In genomic region chr9:135676891-135677290, GRCh38 we compare ENCODE assay signal across 44 cellular contexts. TPM values are rescaled to one million over a fixed set of nuclear protein-coding genes. Genes with fewer than 3 reads are reported as not detected.
"Had no signal": no experiment of that assay in that cellular context is flagged by ENCODE, and none has a peak within 500 bp of the region (broad histone marks: within the 10 kb centered on the region; RNA-seq: fewer than 3 reads in every experiment).

No MANE protein-coding gene starts in this region.

- H3K4me1 Mint-ChIP-seq: activated naive CD4-positive, alpha-beta T cell treated with anti-CD3 and anti-CD28 coated beads, Interleukin-2, amount 10 ng/mL, durations not matched to agents 7 days and 5 days; activated naive CD4-positive, alpha-beta T cell treated with anti-CD3 and anti-CD28 coated beads, Interleukin-2, amount 50 U/mL, for 24 hours; activated naive CD8-positive, alpha-beta T cell treated with anti-CD3 and anti-CD28 coated beads for 36 hours; activated naive CD8-positive, alpha-beta T cell treated with anti-CD3 and anti-CD28 coated beads, Interleukin-2, amount 10 ng/mL, durations not matched to agents 7 days and 5 days; activated naive CD8-positive, alpha-beta T cell treated with anti-CD3 and anti-CD28 coated beads, Interleukin-2, amount 50 U/mL, for 24 hours; activated T-helper 17 cell treated with anti-CD3 and anti-CD28 coated beads, Interleukin-2, amount 50 U/mL, for 72 hours; brain; central memory CD8-positive, alpha-beta T cell had no signal

- H3K9me3 Mint-ChIP-seq: activated naive CD4-positive, alpha-beta T cell treated with anti-CD3 and anti-CD28 coated beads for 36 hours; activated naive CD4-positive, alpha-beta T cell treated with anti-CD3 and anti-CD28 coated beads, Interleukin-2, amount 10 ng/mL, durations not matched to agents 7 days and 5 days; activated naive CD4-positive, alpha-beta T cell treated with anti-CD3 and anti-CD28 coated beads, Interleukin-2, amount 50 U/mL, for 24 hours; activated naive CD4-positive, alpha-beta T cell treated with anti-CD3 and anti-CD28 coated beads, Interleukin-2, amount 50 U/mL, for 72 hours; activated naive CD8-positive, alpha-beta T cell treated with anti-CD3 and anti-CD28 coated beads for 36 hours; activated naive CD8-positive, alpha-beta T cell treated with anti-CD3 and anti-CD28 coated beads, Interleukin-2, amount 10 ng/mL, durations not matched to agents 7 days and 5 days; activated naive CD8-positive, alpha-beta T cell treated with anti-CD3 and anti-CD28 coated beads, Interleukin-2, amount 50 U/mL, for 24 hours; activated T-cell treated with anti-CD3 and anti-CD28 coated beads, Interleukin-2, amount 50 U/mL, for 24 hours; activated T-cell treated with anti-CD3 and anti-CD28 coated beads, Interleukin-2, amount 50 U/mL, for 4 hours; activated T-cell treated with anti-CD3 and anti-CD28 coated beads, Interleukin-2, amount 50 U/mL, for 72 hours; activated T-helper 1 cell treated with anti-CD3 and anti-CD28 coated beads, Interleukin-12 subunit alpha, Interleukin-12 subunit beta, Interleukin-2, Interleukin-4 antibody, amounts not matched to agents 30 ng/mL and 10 ng/mL and 1 ng/mL, durations not matched to agents 14 hours and 24 hours and 36 hours; activated T-helper 17 cell treated with anti-CD3 and anti-CD28 coated beads, Interleukin-2, amount 50 U/mL, for 72 hours; activated T-helper 2 cell treated with anti-CD3 and anti-CD28 coated beads, Interferon-gamma antibody, Interleukin-2, Interleukin-4, amounts not matched to agents 10 μg/mL and 5 μg/mL and 100 μg/mL, durations not matched to agents 14 hours and 24 hours and 36 hours; central memory CD8-positive, alpha-beta T cell had no signal

- H3K27me3 ChIP-seq: adrenal gland, ascending aorta, brain microvascular endothelial cell, cardiac muscle cell had no signal

- DNase-seq: activated effector memory CD4-positive, alpha-beta T cell treated with anti-CD3 and anti-CD28 coated beads, Interleukin-2, amount 50 U/mL, for 16 hours; activated effector memory CD4-positive, alpha-beta T cell treated with Interleukin-2 at 50 U/mL for 16 hours; activated gamma-delta T cell; activated gamma-delta T cell treated with Interleukin-2 at 50 U/mL for 16 hours; activated naive CD4-positive, alpha-beta T cell; activated naive CD4-positive, alpha-beta T cell treated with anti-CD3 and anti-CD28 coated beads for 36 hours; activated naive CD4-positive, alpha-beta T cell treated with anti-CD3 and anti-CD28 coated beads, Interleukin-2, amount 10 ng/mL, durations not matched to agents 7 days and 5 days; activated naive CD4-positive, alpha-beta T cell treated with anti-CD3 and anti-CD28 coated beads, Interleukin-2, amount 50 U/mL, for 16 hours; activated naive CD4-positive, alpha-beta T cell treated with Interleukin-2 at 50 U/mL for 16 hours; activated naive CD8-positive, alpha-beta T cell treated with anti-CD3 and anti-CD28 coated beads for 36 hours; activated naive CD8-positive, alpha-beta T cell treated with anti-CD3 and anti-CD28 coated beads, Interleukin-2, amount 10 ng/mL, durations not matched to agents 7 days and 5 days; activated naive CD8-positive, alpha-beta T cell treated with anti-CD3 and anti-CD28 coated beads, Interleukin-2, amount 50 U/mL, for 24 hours; activated T-cell treated with anti-CD3 and anti-CD28 coated beads, Interleukin-2, amount 50 U/mL, for 1 hour; activated T-cell treated with anti-CD3 and anti-CD28 coated beads, Interleukin-2, amount 50 U/mL, for 24 hours; activated T-cell treated with anti-CD3 and anti-CD28 coated beads, Interleukin-2, amount 50 U/mL, for 4 hours; activated T-cell treated with anti-CD3 and anti-CD28 coated beads, Interleukin-2, amount 50 U/mL, for 48 hours; activated T-cell treated with anti-CD3 and anti-CD28 coated beads, Interleukin-2, amount 50 U/mL, for 72 hours; adrenal gland; amniotic stem cell; amygdala; anterior cingulate cortex; aorta; body of pancreas; brain microvascular endothelial cell; caudate nucleus; central memory CD4-positive, alpha-beta T cell; cerebellar nuclear complex had no signal

- H3K27ac Mint-ChIP-seq: activated naive CD4-positive, alpha-beta T cell treated with anti-CD3 and anti-CD28 coated beads for 36 hours; activated naive CD4-positive, alpha-beta T cell treated with anti-CD3 and anti-CD28 coated beads, Interleukin-2, amount 10 ng/mL, durations not matched to agents 7 days and 5 days; activated naive CD4-positive, alpha-beta T cell treated with anti-CD3 and anti-CD28 coated beads, Interleukin-2, amount 50 U/mL, for 24 hours; activated naive CD4-positive, alpha-beta T cell treated with anti-CD3 and anti-CD28 coated beads, Interleukin-2, amount 50 U/mL, for 72 hours; activated naive CD8-positive, alpha-beta T cell; activated naive CD8-positive, alpha-beta T cell treated with anti-CD3 and anti-CD28 coated beads for 36 hours; activated naive CD8-positive, alpha-beta T cell treated with anti-CD3 and anti-CD28 coated beads, Interleukin-2, amount 10 ng/mL, durations not matched to agents 7 days and 5 days; activated naive CD8-positive, alpha-beta T cell treated with anti-CD3 and anti-CD28 coated beads, Interleukin-2, amount 50 U/mL, for 24 hours; activated T-cell treated with anti-CD3 and anti-CD28 coated beads, Interleukin-2, amount 50 U/mL, for 24 hours; activated T-cell treated with anti-CD3 and anti-CD28 coated beads, Interleukin-2, amount 50 U/mL, for 72 hours; activated T-helper 1 cell treated with anti-CD3 and anti-CD28 coated beads, Interleukin-12 subunit alpha, Interleukin-12 subunit beta, Interleukin-2, Interleukin-4 antibody, amounts not matched to agents 30 ng/mL and 10 ng/mL and 1 ng/mL, durations not matched to agents 14 hours and 24 hours and 36 hours; activated T-helper 17 cell treated with anti-CD3 and anti-CD28 coated beads, Interleukin-2, amount 50 U/mL, for 72 hours; activated T-helper 2 cell treated with anti-CD3 and anti-CD28 coated beads, Interferon-gamma antibody, Interleukin-2, Interleukin-4, amounts not matched to agents 10 μg/mL and 5 μg/mL and 100 μg/mL, durations not matched to agents 14 hours and 24 hours and 36 hours; brain had no signal

- H3K36me3 ChIP-seq: adrenal gland, ascending aorta, brain microvascular endothelial cell, breast epithelium, cardiac muscle cell had no signal

- H3K4me3 ChIP-seq: adrenal gland, ascending aorta, body of pancreas, breast epithelium, cardiac muscle cell had no signal

- H3K27me3 Mint-ChIP-seq: activated naive CD4-positive, alpha-beta T cell treated with anti-CD3 and anti-CD28 coated beads, Interleukin-2, amount 10 ng/mL, durations not matched to agents 7 days and 5 days; activated naive CD8-positive, alpha-beta T cell treated with anti-CD3 and anti-CD28 coated beads for 36 hours; activated naive CD8-positive, alpha-beta T cell treated with anti-CD3 and anti-CD28 coated beads, Interleukin-2, amount 10 ng/mL, durations not matched to agents 7 days and 5 days; activated T-cell treated with anti-CD3 and anti-CD28 coated beads, Interleukin-2, amount 50 U/mL, for 24 hours; activated T-helper 17 cell treated with anti-CD3 and anti-CD28 coated beads, Interleukin-2, amount 50 U/mL, for 72 hours had no signal

- H3K27ac ChIP-seq: adrenal gland, ascending aorta, body of pancreas, brain microvascular endothelial cell, breast epithelium, cardiac muscle cell had no signal

- H3K4me3 Mint-ChIP-seq: activated naive CD4-positive, alpha-beta T cell treated with anti-CD3 and anti-CD28 coated beads for 36 hours; activated naive CD4-positive, alpha-beta T cell treated with anti-CD3 and anti-CD28 coated beads, Interleukin-2, amount 10 ng/mL, durations not matched to agents 7 days and 5 days; activated naive CD4-positive, alpha-beta T cell treated with anti-CD3 and anti-CD28 coated beads, Interleukin-2, amount 50 U/mL, for 24 hours; activated naive CD8-positive, alpha-beta T cell; activated naive CD8-positive, alpha-beta T cell treated with anti-CD3 and anti-CD28 coated beads for 36 hours; activated naive CD8-positive, alpha-beta T cell treated with anti-CD3 and anti-CD28 coated beads, Interleukin-2, amount 10 ng/mL, durations not matched to agents 7 days and 5 days; activated naive CD8-positive, alpha-beta T cell treated with anti-CD3 and anti-CD28 coated beads, Interleukin-2, amount 50 U/mL, for 24 hours; activated T-cell treated with anti-CD3 and anti-CD28 coated beads, Interleukin-2, amount 50 U/mL, for 24 hours; activated T-cell treated with anti-CD3 and anti-CD28 coated beads, Interleukin-2, amount 50 U/mL, for 4 hours; activated T-cell treated with anti-CD3 and anti-CD28 coated beads, Interleukin-2, amount 50 U/mL, for 72 hours; activated T-helper 1 cell treated with anti-CD3 and anti-CD28 coated beads, Interleukin-12 subunit alpha, Interleukin-12 subunit beta, Interleukin-2, Interleukin-4 antibody, amounts not matched to agents 30 ng/mL and 10 ng/mL and 1 ng/mL, durations not matched to agents 14 hours and 24 hours and 36 hours; activated T-helper 17 cell treated with anti-CD3 and anti-CD28 coated beads, Interleukin-2, amount 50 U/mL, for 72 hours; brain; central memory CD8-positive, alpha-beta T cell had no signal

- ATAC-seq: activated naive CD4-positive, alpha-beta T cell treated with anti-CD3 and anti-CD28 coated beads, Interleukin-2, amount 50 U/mL, for 72 hours; activated naive CD8-positive, alpha-beta T cell treated with anti-CD3 and anti-CD28 coated beads, Interleukin-2, amount 50 U/mL, for 24 hours; activated T-cell treated with anti-CD3 and anti-CD28 coated beads, Interleukin-2, amount 50 U/mL, for 72 hours; activated T-helper 17 cell treated with anti-CD3 and anti-CD28 coated beads, Interleukin-2, amount 50 U/mL, for 72 hours; body of pancreas had no signal

- H3K9me3 ChIP-seq: adrenal gland, ascending aorta, body of pancreas, breast epithelium had no signal

- H3K36me3 Mint-ChIP-seq: activated naive CD4-positive, alpha-beta T cell treated with anti-CD3 and anti-CD28 coated beads, Interleukin-2, amount 10 ng/mL, durations not matched to agents 7 days and 5 days; activated naive CD4-positive, alpha-beta T cell treated with anti-CD3 and anti-CD28 coated beads, Interleukin-2, amount 50 U/mL, for 24 hours; activated naive CD4-positive, alpha-beta T cell treated with anti-CD3 and anti-CD28 coated beads, Interleukin-2, amount 50 U/mL, for 72 hours; activated naive CD8-positive, alpha-beta T cell; activated naive CD8-positive, alpha-beta T cell treated with anti-CD3 and anti-CD28 coated beads for 36 hours; activated naive CD8-positive, alpha-beta T cell treated with anti-CD3 and anti-CD28 coated beads, Interleukin-2, amount 10 ng/mL, durations not matched to agents 7 days and 5 days; brain had no signal

- H3K4me1 ChIP-seq: adrenal gland, ascending aorta, body of pancreas, breast epithelium had no signal

RNA-seq across cellular contexts. Expression of gene LCN9, which starts 13.8 kb away (rescaled TPM):
- total RNA-seq: activated naive CD4-positive, alpha-beta T cell treated with anti-CD3 and anti-CD28 coated beads for 36 hours; activated naive CD4-positive, alpha-beta T cell treated with anti-CD3 and anti-CD28 coated beads, Interleukin-2, amount 50 U/mL, for 72 hours; activated naive CD8-positive, alpha-beta T cell treated with anti-CD3 and anti-CD28 coated beads for 36 hours; activated naive CD8-positive, alpha-beta T cell treated with anti-CD3 and anti-CD28 coated beads, Interleukin-2, amount 10 ng/mL, durations not matched to agents 7 days and 5 days; activated T-cell treated with anti-CD3 and anti-CD28 coated beads, Interleukin-2, amount 50 U/mL, for 4 hours; activated T-cell treated with anti-CD3 and anti-CD28 coated beads, Interleukin-2, amount 50 U/mL, for 72 hours; activated T-helper 1 cell treated with anti-CD3 and anti-CD28 coated beads, Interleukin-12 subunit alpha, Interleukin-12 subunit beta, Interleukin-2, Interleukin-4 antibody, amounts not matched to agents 30 ng/mL and 10 ng/mL and 1 ng/mL, durations not matched to agents 14 hours and 24 hours and 36 hours; activated T-helper 17 cell treated with anti-CD3 and anti-CD28 coated beads, Interleukin-2, amount 50 U/mL, for 72 hours; activated T-helper 2 cell treated with anti-CD3 and anti-CD28 coated beads, Interferon-gamma antibody, Interleukin-2, Interleukin-4, amounts not matched to agents 10 μg/mL and 5 μg/mL and 100 μg/mL, durations not matched to agents 14 hours and 24 hours and 36 hours; adrenal gland; aorta; ascending aorta; body of pancreas; bronchial epithelial cell; cardiac muscle cell; cardiac septum; cerebellum had no signal
- polyA plus RNA-seq: adrenal gland, aorta had no signal

RNA-seq across cellular contexts. Expression of gene SOHLH1, which starts 22.4 kb away (rescaled TPM):
- total RNA-seq: activated naive CD4-positive, alpha-beta T cell treated with anti-CD3 and anti-CD28 coated beads for 36 hours; activated naive CD4-positive, alpha-beta T cell treated with anti-CD3 and anti-CD28 coated beads, Interleukin-2, amount 50 U/mL, for 72 hours; activated naive CD8-positive, alpha-beta T cell treated with anti-CD3 and anti-CD28 coated beads for 36 hours; activated naive CD8-positive, alpha-beta T cell treated with anti-CD3 and anti-CD28 coated beads, Interleukin-2, amount 10 ng/mL, durations not matched to agents 7 days and 5 days; activated T-cell treated with anti-CD3 and anti-CD28 coated beads, Interleukin-2, amount 50 U/mL, for 4 hours; activated T-cell treated with anti-CD3 and anti-CD28 coated beads, Interleukin-2, amount 50 U/mL, for 72 hours; activated T-helper 1 cell treated with anti-CD3 and anti-CD28 coated beads, Interleukin-12 subunit alpha, Interleukin-12 subunit beta, Interleukin-2, Interleukin-4 antibody, amounts not matched to agents 30 ng/mL and 10 ng/mL and 1 ng/mL, durations not matched to agents 14 hours and 24 hours and 36 hours; activated T-helper 17 cell treated with anti-CD3 and anti-CD28 coated beads, Interleukin-2, amount 50 U/mL, for 72 hours; activated T-helper 2 cell treated with anti-CD3 and anti-CD28 coated beads, Interferon-gamma antibody, Interleukin-2, Interleukin-4, amounts not matched to agents 10 μg/mL and 5 μg/mL and 100 μg/mL, durations not matched to agents 14 hours and 24 hours and 36 hours; adrenal gland; aorta; ascending aorta; astrocyte; body of pancreas; breast epithelium; bronchial epithelial cell; cardiac muscle cell; cardiac septum; cerebellum; chondrocyte had no signal
- polyA plus RNA-seq: adipose tissue, adrenal gland, aorta, cardiac muscle cell had no signal

RNA-seq across cellular contexts. Expression of gene KCNT1, which starts 25.1 kb away (rescaled TPM):
- total RNA-seq: activated naive CD4-positive, alpha-beta T cell treated with anti-CD3 and anti-CD28 coated beads for 36 hours; activated naive CD4-positive, alpha-beta T cell treated with anti-CD3 and anti-CD28 coated beads, Interleukin-2, amount 50 U/mL, for 72 hours; activated naive CD8-positive, alpha-beta T cell treated with anti-CD3 and anti-CD28 coated beads for 36 hours; activated naive CD8-positive, alpha-beta T cell treated with anti-CD3 and anti-CD28 coated beads, Interleukin-2, amount 10 ng/mL, durations not matched to agents 7 days and 5 days; activated T-cell treated with anti-CD3 and anti-CD28 coated beads, Interleukin-2, amount 50 U/mL, for 72 hours; activated T-helper 1 cell treated with anti-CD3 and anti-CD28 coated beads, Interleukin-12 subunit alpha, Interleukin-12 subunit beta, Interleukin-2, Interleukin-4 antibody, amounts not matched to agents 30 ng/mL and 10 ng/mL and 1 ng/mL, durations not matched to agents 14 hours and 24 hours and 36 hours; activated T-helper 17 cell treated with anti-CD3 and anti-CD28 coated beads, Interleukin-2, amount 50 U/mL, for 72 hours; activated T-helper 2 cell treated with anti-CD3 and anti-CD28 coated beads, Interferon-gamma antibody, Interleukin-2, Interleukin-4, amounts not matched to agents 10 μg/mL and 5 μg/mL and 100 μg/mL, durations not matched to agents 14 hours and 24 hours and 36 hours; ascending aorta; astrocyte; breast epithelium; bronchial epithelial cell; chondrocyte had no signal
- polyA plus RNA-seq: aorta had no signal

RNA-seq across cellular contexts. Expression of gene GLT6D1, which starts 37.6 kb away (rescaled TPM):
- total RNA-seq: activated naive CD4-positive, alpha-beta T cell treated with anti-CD3 and anti-CD28 coated beads for 36 hours; activated naive CD4-positive, alpha-beta T cell treated with anti-CD3 and anti-CD28 coated beads, Interleukin-2, amount 50 U/mL, for 72 hours; activated naive CD8-positive, alpha-beta T cell treated with anti-CD3 and anti-CD28 coated beads for 36 hours; activated naive CD8-positive, alpha-beta T cell treated with anti-CD3 and anti-CD28 coated beads, Interleukin-2, amount 10 ng/mL, durations not matched to agents 7 days and 5 days; activated T-cell treated with anti-CD3 and anti-CD28 coated beads, Interleukin-2, amount 50 U/mL, for 4 hours; activated T-cell treated with anti-CD3 and anti-CD28 coated beads, Interleukin-2, amount 50 U/mL, for 72 hours; activated T-helper 1 cell treated with anti-CD3 and anti-CD28 coated beads, Interleukin-12 subunit alpha, Interleukin-12 subunit beta, Interleukin-2, Interleukin-4 antibody, amounts not matched to agents 30 ng/mL and 10 ng/mL and 1 ng/mL, durations not matched to agents 14 hours and 24 hours and 36 hours; activated T-helper 17 cell treated with anti-CD3 and anti-CD28 coated beads, Interleukin-2, amount 50 U/mL, for 72 hours; activated T-helper 2 cell treated with anti-CD3 and anti-CD28 coated beads, Interferon-gamma antibody, Interleukin-2, Interleukin-4, amounts not matched to agents 10 μg/mL and 5 μg/mL and 100 μg/mL, durations not matched to agents 14 hours and 24 hours and 36 hours; adrenal gland; aorta; ascending aorta; astrocyte; body of pancreas; breast epithelium; bronchial epithelial cell; cardiac muscle cell; cardiac septum; cerebellum; chondrocyte had no signal
- polyA plus RNA-seq: adipose tissue, adrenal gland, aorta, cardiac muscle cell had no signal
